ENCODE assay signal across 13 cellular contexts in the genomic region with DNA sequence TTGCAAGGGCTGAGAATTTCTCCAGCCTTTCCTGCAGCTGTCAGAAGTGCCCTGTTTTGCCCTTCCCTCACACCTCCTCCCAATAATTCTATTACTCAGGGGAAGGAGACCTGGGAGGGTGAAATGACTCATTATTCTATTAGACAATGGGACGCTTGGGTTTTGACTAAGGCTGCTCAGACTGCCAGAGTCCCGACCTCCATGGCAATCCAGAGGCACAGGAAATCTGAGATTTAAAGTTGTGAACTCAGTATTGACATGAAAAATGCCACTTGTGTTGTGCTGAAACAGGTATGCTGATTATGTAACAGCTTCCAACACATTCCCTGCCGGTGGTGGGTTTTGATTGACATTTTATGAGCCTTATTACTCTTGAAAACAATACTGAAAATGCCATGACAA.
DNase-seq lines count a peak whose midpoint lies in the region; ATAC-seq and TF ChIP-seq lines count a peak whose summit lies in the region.
"Had no signal": no experiment of that assay in that cellular context is flagged by ENCODE, and none has a peak within 500 bp of the region (broad histone marks: within the 10 kb centered on the region; RNA-seq: fewer than 3 reads in every experiment).

No MANE protein-coding gene starts in this region.

- TF ChIP-seq CTCF in cardiac fibroblast (IDR thresholded peaks at IDR 0.05; ENCODE audit: low read depth, low read length) (no peak), lung (IDR thresholded peaks at IDR 0.05; ENCODE audit: control extremely low read depth, extremely low read depth) (no peak), adrenal gland (IDR thresholded peaks at IDR 0.05) (no peak)

- DNase-seq in AG08395 (ENCODE audit: low spot score) = peak; percentile 70
- DNase-seq in LHCN-M2 (ENCODE audit: low read depth) = peak; percentile 82
- DNase-seq in cardiac fibroblast (ENCODE audit: low read depth in 2 of 2) = peak; percentile 4 to 7
- DNase-seq in lung (ENCODE audit: low spot score) = no peak
- DNase-seq in activated CD4-positive, alpha-beta T cell treated with anti-CD3 and anti-CD28 coated beads, Interleukin-2, amount 50 U/mL, for 48 hours = no peak
- DNase-seq in DMS153 treated with DMSO at 0.1 percent for 48 hours (lab: John Stamatoyannopoulos, UW; ENCODE audit: unreplicated experiment) = no peak
- DNase-seq in effector memory CD4-positive, alpha-beta T cell = no peak
- DNase-seq in adrenal gland = no peak
- DNase-seq: activated CD8-positive, alpha-beta T cell treated with anti-CD3 and anti-CD28 coated beads for 36 hours; activated naive CD4-positive, alpha-beta T cell treated with anti-CD3 and anti-CD28 coated beads for 36 hours; glutamatergic neuron; NK-92 treated with Interleukin-12 subunit alpha and Interleukin-12 subunit beta, amount 100 ng/mL, for 24 hours had no signal

- H3K36me3 ChIP-seq in lung (ENCODE audit: control insufficient read depth in 2 of 2, insufficient read depth in 2 of 2, low read length in 2 of 2) (no peaks in the 10 kb centered on the region), adrenal gland (replicated peaks in 1 of 2) (no peaks in the 10 kb centered on the region)
- no peaks in the 10 kb centered on the region for H3K36me3 ChIP-seq in effector memory CD4-positive, alpha-beta T cell (ENCODE audit: control insufficient read depth, insufficient read depth, low read length)

- H3K27me3 ChIP-seq in lung (ENCODE audit: control insufficient read depth, insufficient read depth) (no peaks in the 10 kb centered on the region), adrenal gland (no peaks in the 10 kb centered on the region)
- no peaks in the 10 kb centered on the region for H3K27me3 ChIP-seq in effector memory CD4-positive, alpha-beta T cell (replicated peaks; ENCODE audit: control insufficient read depth, insufficient read depth, low read length, poor library complexity, severe bottlenecking)

- H3K27ac ChIP-seq in lung (ENCODE audit: low read depth in 1 of 2, low read length in 1 of 2) (no peak overlapping the region), adrenal gland (no peak overlapping the region)
- H3K27ac ChIP-seq in effector memory CD4-positive, alpha-beta T cell (ENCODE audit: insufficient read depth, low read length, poor library complexity, severe bottlenecking) = no peak overlapping the region
- H3K27ac ChIP-seq: coronary artery had no signal

- 14 to 30% methylated on average over 3 of the region's 3 CpGs for WGBS in lung, 2 donors
- WGBS in adrenal gland, 4 donors = 25 to 32% (median 26%) methylated on average over 3 of the region's 3 CpGs

- H3K9me3 ChIP-seq in lung (ENCODE audit: control insufficient read depth in 2 of 2, insufficient read depth in 1 of 2, low read length in 1 of 2) (no peaks in the 10 kb centered on the region), adrenal gland (replicated peaks in 1 of 3) (no peaks in the 10 kb centered on the region)
- no peaks in the 10 kb centered on the region for H3K9me3 ChIP-seq in effector memory CD4-positive, alpha-beta T cell (ENCODE audit: control insufficient read depth, low read length)

- no peak for TF ChIP-seq POLR2A in adrenal gland (IDR thresholded peaks at IDR 0.05)

- H3K4me1 ChIP-seq in lung (ENCODE audit: control insufficient read depth in 2 of 2, insufficient read depth in 2 of 2, low read length in 2 of 2) (peaks cover 0 to 2% of the 10 kb centered on the region in 2 donors), adrenal gland (replicated peaks in 1 of 2) (no peaks in the 10 kb centered on the region)
- H3K4me1 ChIP-seq in effector memory CD4-positive, alpha-beta T cell (ENCODE audit: control insufficient read depth, insufficient read depth, low read length, poor library complexity, severe bottlenecking) = no peaks in the 10 kb centered on the region

- intact Hi-C loops in adrenal gland (cut with DNase I) = no loop called here

- ATAC-seq in lung (ENCODE audit: insufficient read depth, low FRiP score) = peak; percentile 41
- ATAC-seq: activated CD8-positive, alpha-beta T cell treated with anti-CD3 and anti-CD28 coated beads for 36 hours had no signal

- H3K4me3 ChIP-seq in cardiac fibroblast (replicated peaks in 1 of 2; ENCODE audit: low read depth in 2 of 2, low read length in 2 of 2) = no peak overlapping the region
- no peak overlapping the region for H3K4me3 ChIP-seq in lung
- no peak overlapping the region for H3K4me3 ChIP-seq in effector memory CD4-positive, alpha-beta T cell (ENCODE audit: insufficient read depth, low read depth, low read length, poor library complexity, severe bottlenecking)
- no peak overlapping the region for H3K4me3 ChIP-seq in adrenal gland
- H3K4me3 ChIP-seq: coronary artery had no signal

Comparison
In these comparisons a context has a peak if more than half of its experiments do, and no peak if none do; other contexts are left out.
1. DNase-seq: peak in AG08395 (single experiment), LHCN-M2 (single experiment) and cardiac fibroblast (2 of 2); none in lung (single experiment), activated CD4-positive, alpha-beta T cell treated with anti-CD3 and anti-CD28 coated beads, Interleukin-2, amount 50 U/mL, for 48 hours (0 of 2), DMS153 treated with DMSO at 0.1 percent for 48 hours (single experiment), effector memory CD4-positive, alpha-beta T cell (0 of 3) and adrenal gland (0 of 7).